Comparison of ENCODE assay signal across 24 cellular contexts in the genomic region with DNA sequence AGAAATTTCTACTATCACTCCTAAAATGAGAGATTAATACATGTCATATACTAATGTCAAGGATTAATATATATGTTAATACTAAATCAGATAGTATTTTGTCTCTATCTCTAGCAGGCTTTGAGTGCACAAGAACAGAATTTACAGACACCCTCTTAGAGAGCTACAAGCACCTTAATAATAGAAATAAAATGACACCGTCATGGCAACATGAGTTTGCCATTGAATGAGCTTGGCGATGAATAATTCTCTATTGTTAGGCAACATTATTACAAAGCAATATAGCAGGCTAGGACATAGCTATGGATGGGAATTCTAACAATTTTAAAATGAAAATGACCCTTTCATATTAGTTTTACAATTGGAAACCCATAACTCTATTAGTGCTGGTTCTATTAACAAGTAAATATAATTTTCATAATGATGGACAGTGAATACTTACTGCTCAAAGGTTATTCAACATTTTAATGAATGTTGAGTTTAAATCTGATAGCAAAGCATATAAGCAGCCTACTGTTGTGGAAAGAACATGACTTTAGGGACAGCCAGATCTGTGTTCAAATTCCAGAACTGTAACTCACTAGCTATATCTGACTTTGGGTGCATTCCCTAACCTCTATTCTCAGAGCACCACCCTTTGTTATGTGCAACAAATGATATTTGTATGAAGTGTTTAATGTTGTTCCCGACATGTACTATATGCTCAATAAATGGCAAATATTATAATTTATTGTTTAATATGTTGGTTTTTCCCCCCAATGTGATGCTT.
"Had no signal": no experiment of that assay in that cellular context is flagged by ENCODE, and none has a peak within 500 bp of the region (broad histone marks: within the 10 kb centered on the region; RNA-seq: fewer than 3 reads in every experiment).

No MANE protein-coding gene starts in this region.

- DNase-seq: hippocampal formation; kidney glomerular epithelial cell; left colon; left lung; lower lobe of right lung; mammary epithelial cell; mesenchymal stem cell; naive thymus-derived CD4-positive, alpha-beta T cell; ovary; retina; right cardiac atrium; stimulated activated CD4-positive, alpha-beta T cell treated with anti-CD3 and anti-CD28 coated beads, Interleukin-1b, Interleukin-23, amount 100 ng/mL, for 48 hours; stimulated activated CD4-positive, alpha-beta T cell treated with anti-CD3 and anti-CD28 coated beads, Interleukin-2, amount 100 ng/mL, for 48 hours; stimulated activated CD4-positive, alpha-beta T cell treated with anti-CD3 and anti-CD28 coated beads, Interleukin-4, amount 100 ng/mL, for 4 hours; stimulated activated CD8-positive, alpha-beta memory T cell treated with anti-CD3 and anti-CD28 coated beads, Interleukin-4, amount 100 ng/mL, for 48 hours; stimulated activated naive CD4-positive, alpha-beta T cell treated with Interleukin-2 at 50 U/mL for 16 hours; stimulated activated naive CD8-positive, alpha-beta T cell treated with anti-CD3 and anti-CD28 coated beads, Interleukin-15, amount 100 ng/mL, for 72 hours; substantia nigra; thyroid gland; upper lobe of right lung had no signal

- ATAC-seq: left colon; left lung; lower lobe of right lung; naive thymus-derived CD4-positive, alpha-beta T cell; natural killer cell treated with Interleukin-12 subunit alpha and Interleukin-12 subunit beta and Interleukin-15 and Interleukin-18, amount 100 ng/mL, for 72 hours; right cardiac atrium; sciatic nerve; stimulated activated memory B cell treated with anti-CD40 and anti-IgM and Interleukin-4, amounts not matched to agents 10 μg/mL and 1 μg/mL and 100 μg/mL, for 72 hours; stimulated activated naive CD8-positive, alpha-beta T cell treated with anti-CD3 and anti-CD28 coated beads, Interleukin-15, amount 100 ng/mL, for 72 hours; upper lobe of right lung had no signal

- H3K27me3 ChIP-seq: left lung, ovary, thyroid gland, upper lobe of right lung had no signal

- H3K4me3 ChIP-seq: left lung, lower lobe of right lung, ovary, smooth muscle cell, thyroid gland, upper lobe of right lung had no signal

- H3K27ac ChIP-seq: left lung, lower lobe of right lung, ovary, thyroid gland, upper lobe of right lung had no signal

- H3K4me2 ChIP-seq: smooth muscle cell had no signal

- H3K36me3 ChIP-seq: left lung, lower lobe of right lung, ovary, thyroid gland, upper lobe of right lung had no signal

- H3K4me1 ChIP-seq: left lung, lower lobe of right lung, thyroid gland, upper lobe of right lung had no signal

- H3K9me3 ChIP-seq: left lung, lower lobe of right lung, ovary, thyroid gland, upper lobe of right lung had no signal
